In genomic region chr9:126000256-126000655, GRCh38 we compare ENCODE assay signal across 17 cellular contexts.
"Had no signal": no experiment of that assay in that cellular context is flagged by ENCODE, and none has a peak within 500 bp of the region (broad histone marks: within the 10 kb centered on the region; RNA-seq: fewer than 3 reads in every experiment).

No MANE protein-coding gene starts in this region.

- FAIRE-seq: endothelial cell of umbilical vein had no signal

- H3K27me3 Mint-ChIP-seq: stimulated activated naive CD8-positive, alpha-beta T cell treated with anti-CD3 and anti-CD28 coated beads, Interleukin-15, amount 100 ng/mL, for 72 hours had no signal

- H3K9me3 Mint-ChIP-seq: endodermal cell; nephron; stimulated activated naive B cell treated with anti-CD40 and anti-IgM and Interleukin-4, amounts not matched to agents 10 μg/mL and 1 μg/mL and 100 μg/mL, for 72 hours; stimulated activated naive CD8-positive, alpha-beta T cell treated with anti-CD3 and anti-CD28 coated beads, Interleukin-15, amount 100 ng/mL, for 72 hours had no signal

- H3K4me1 ChIP-seq: foreskin keratinocyte, testis, tibial nerve had no signal

- H3K4me3 Mint-ChIP-seq: endodermal cell; nephron; stimulated activated naive B cell treated with anti-CD40 and anti-IgM and Interleukin-4, amounts not matched to agents 10 μg/mL and 1 μg/mL and 100 μg/mL, for 72 hours; stimulated activated naive CD8-positive, alpha-beta T cell treated with anti-CD3 and anti-CD28 coated beads, Interleukin-15, amount 100 ng/mL, for 72 hours had no signal

- DNase-seq: effector CD4-positive, alpha-beta T cell; endodermal cell; erythroblast; foreskin keratinocyte; hippocampal formation; kidney glomerular epithelial cell; stimulated activated CD4-positive, alpha-beta T cell treated with anti-CD3 and anti-CD28 coated beads, Interleukin-2, amount 100 ng/mL, for 24 hours; stimulated activated CD4-positive, alpha-beta T cell treated with anti-CD3 and anti-CD28 coated beads, Interleukin-4, amount 100 ng/mL, for 4 hours; stimulated activated naive B cell treated with anti-CD40 and anti-IgM and Interleukin-4, amounts not matched to agents 10 μg/mL and 1 μg/mL and 100 μg/mL, for 72 hours; stimulated activated naive CD8-positive, alpha-beta T cell treated with anti-CD3 and anti-CD28 coated beads, Interleukin-15, amount 100 ng/mL, for 72 hours; testis had no signal

- H3K9me3 ChIP-seq: testis, tibial nerve had no signal

- H3K27me3 ChIP-seq: testis, tibial nerve had no signal

- H3K36me3 Mint-ChIP-seq: stimulated activated naive B cell treated with anti-CD40 and anti-IgM and Interleukin-4, amounts not matched to agents 10 μg/mL and 1 μg/mL and 100 μg/mL, for 72 hours had no signal

- H3K27ac Mint-ChIP-seq: stimulated activated naive B cell treated with anti-CD40 and anti-IgM and Interleukin-4, amounts not matched to agents 10 μg/mL and 1 μg/mL and 100 μg/mL, for 72 hours had no signal

- ATAC-seq: foreskin keratinocyte; sciatic nerve; stimulated activated naive B cell treated with anti-CD40 and anti-IgM and Interleukin-4, amounts not matched to agents 10 μg/mL and 1 μg/mL and 100 μg/mL, for 72 hours; stimulated activated naive CD8-positive, alpha-beta T cell treated with anti-CD3 and anti-CD28 coated beads, Interleukin-15, amount 100 ng/mL, for 72 hours had no signal

- H3K36me3 ChIP-seq: tibial nerve had no signal

- H3K4me1 Mint-ChIP-seq: endodermal cell; nephron; stimulated activated naive B cell treated with anti-CD40 and anti-IgM and Interleukin-4, amounts not matched to agents 10 μg/mL and 1 μg/mL and 100 μg/mL, for 72 hours; stimulated activated naive CD8-positive, alpha-beta T cell treated with anti-CD3 and anti-CD28 coated beads, Interleukin-15, amount 100 ng/mL, for 72 hours had no signal

- H3K27ac ChIP-seq: coronary artery, foreskin keratinocyte, skin epidermis, testis, tibial nerve had no signal

- H3K4me3 ChIP-seq: coronary artery, skin epidermis, testis, tibial nerve had no signal
